ENCODE assay signal across 20 cellular contexts in genomic region chr14:104788533-104788818, GRCh38. TPM values are rescaled to one million over a fixed set of nuclear protein-coding genes. Genes with fewer than 3 reads are reported as not detected.
DNase-seq lines count a peak whose midpoint lies in the region; ATAC-seq and TF ChIP-seq lines count a peak whose summit lies in the region.
"Had no signal": no experiment of that assay in that cellular context is flagged by ENCODE, and none has a peak within 500 bp of the region (broad histone marks: within the 10 kb centered on the region; RNA-seq: fewer than 3 reads in every experiment).

No MANE protein-coding gene starts in this region.

- peaks cover 100% of the 10 kb centered on the region for H4K20me1 ChIP-seq in BLaER1

- no peaks in the 10 kb centered on the region for H3K9me3 Mint-ChIP-seq in effector memory CD8-positive, alpha-beta T cell
- H3K9me3 Mint-ChIP-seq: CD4-positive, CD25-positive, alpha-beta regulatory T cell had no signal

- H3K4me1 Mint-ChIP-seq in effector memory CD8-positive, alpha-beta T cell (ENCODE audit: low read depth in 2 of 2), result peaks cover 19 to 37% of the 10 kb centered on the region in 2 donors

- H3K27ac ChIP-seq in BLaER1 (peak overlapping the region; percentile 80), RWPE1 (peak overlapping the region; percentile 84), neutrophil (peak overlapping the region; percentile 96)
- H3K27ac ChIP-seq: 22Rv1, SJCRH30 had no signal

- peaks cover 11% of the 10 kb centered on the region for H3K36me3 Mint-ChIP-seq in effector memory CD8-positive, alpha-beta T cell (ENCODE audit: insufficient read depth)
- H3K36me3 Mint-ChIP-seq: CD4-positive, CD25-positive, alpha-beta regulatory T cell had no signal

- peak overlapping the region; percentile 90 for H3K4me2 ChIP-seq in BLaER1

- H3K4me1 ChIP-seq in BLaER1 (peaks cover 96% of the 10 kb centered on the region), neutrophil (ENCODE audit: control insufficient read depth in 1 of 2, insufficient read depth in 1 of 2, low read depth in 1 of 2, low read length in 1 of 2) (peaks cover 27 to 36% of the 10 kb centered on the region in 2 experiments)

- CTCF ChIA-PET in RWPE1 (lab: Yijun Ruan, JAX), result interaction anchor here (1.9 kb wide), 1 partner anchor 20 kb away, joined by 10 read pairs; no protein-coding TSS in a partner anchor

- H3K27me3 Mint-ChIP-seq in effector memory CD8-positive, alpha-beta T cell, result no peaks in the 10 kb centered on the region
- H3K27me3 Mint-ChIP-seq: B cell; CD4-positive, CD25-positive, alpha-beta regulatory T cell had no signal

- no peak overlapping the region for H3K4me3 ChIP-seq in BLaER1
- H3K4me3 ChIP-seq in neutrophil (ENCODE audit: low read depth in 1 of 2, low read length in 1 of 2), result peak overlapping the region in 1 of 2 experiments; percentile 50
- H3K4me3 ChIP-seq: SJCRH30 had no signal

- peak overlapping the region in 1 of 2 donors; percentile 23 for H3K4me3 Mint-ChIP-seq in effector memory CD8-positive, alpha-beta T cell
- H3K4me3 Mint-ChIP-seq: B cell; CD4-positive, CD25-positive, alpha-beta regulatory T cell had no signal

- no peak for DNase-seq in RWPE1 (ENCODE audit: low spot score)
- DNase-seq in effector memory CD8-positive, alpha-beta T cell, result no peak
- no peak for DNase-seq in NCI-H2029 (lab: John Stamatoyannopoulos, UW)
- DNase-seq in cerebellar cortex (ENCODE audit: low spot score), result no peak
- no peak for DNase-seq in stimulated activated naive CD8-positive, alpha-beta T cell treated with anti-CD3 and anti-CD28 coated beads, Interleukin-15, Interleukin-2, amounts not matched to agents 100 U/mL and 50 U/mL, for 24 hours
- no peak for DNase-seq in cardiac septum (ENCODE audit: low spot score)
- DNase-seq: CD4-positive, CD25-positive, alpha-beta regulatory T cell; DMS153; Karpas-422; NCI-H187 treated with DMSO at 0.1 percent for 48 hours; NCI-H2107; NCI-H446; NCI-H774 had no signal

- H3K9ac ChIP-seq in BLaER1, result 0 out of 2 replicates have a peak overlapping the region, but pooled peaks have one; percentile 63

- ATAC-seq in effector memory CD8-positive, alpha-beta T cell (replicated peaks), result no peak
- no peak for ATAC-seq in stimulated activated naive CD8-positive, alpha-beta T cell treated with anti-CD3 and anti-CD28 coated beads, Interleukin-15, Interleukin-2, amounts not matched to agents 100 U/mL and 50 U/mL, for 24 hours
- ATAC-seq: HCT116, SK-N-SH treated with all-trans-retinoic acid at 6 μM for 48 hours had no signal

- H3K36me3 ChIP-seq in BLaER1, result peaks cover 91% of the 10 kb centered on the region
- peaks cover 51% of the 10 kb centered on the region for H3K36me3 ChIP-seq in neutrophil

- peak overlapping the region; percentile 68 to 77 for H3K27ac Mint-ChIP-seq in effector memory CD8-positive, alpha-beta T cell
- H3K27ac Mint-ChIP-seq: B cell had no signal

- no peaks in the 10 kb centered on the region for H3K9me3 ChIP-seq in BLaER1
- H3K9me3 ChIP-seq in neutrophil, result no peaks in the 10 kb centered on the region
- H3K9me3 ChIP-seq: SJCRH30 had no signal

- TF ChIP-seq CTCF in RWPE1 (conservative IDR thresholded peaks at IDR 0.05; ENCODE audit: low read depth) (no peak), neutrophil (IDR thresholded peaks at IDR 0.05) (no peak)

- no peaks in the 10 kb centered on the region for H3K27me3 ChIP-seq in BLaER1
- H3K27me3 ChIP-seq in neutrophil, result no peaks in the 10 kb centered on the region
- H3K27me3 ChIP-seq: SJCRH30 had no signal

- intact Hi-C loops in cardiac septum (cut with DNase I), result no loop called here

- POLR2A ChIA-PET in RWPE1 (lab: Yijun Ruan, JAX; ENCODE audit: low non-redundant PET), result no interaction called here

RNA-seq across cellular contexts. Expression of gene AKT1, which starts 7.1 kb away (rescaled TPM):
- 172 TPM for total RNA-seq in cardiac septum

RNA-seq across cellular contexts. Expression of gene ZBTB42, which starts 12.4 kb away (rescaled TPM):
- 8.6 TPM for total RNA-seq in cardiac septum

RNA-seq across cellular contexts. Expression of gene SIVA1, which starts 35.5 kb away (rescaled TPM):
- total RNA-seq in cardiac septum, result 50.9 TPM
